In genomic region chr22:21443057-21443734, GRCh38 we compare ENCODE assay signal across 15 cellular contexts. TPM values are rescaled to one million over a fixed set of nuclear protein-coding genes. Genes with fewer than 3 reads are reported as not detected.
DNase-seq lines count a peak whose midpoint lies in the region; ATAC-seq, FAIRE-seq and TF ChIP-seq lines count a peak whose summit lies in the region.
"Had no signal": no experiment of that assay in that cellular context is flagged by ENCODE, and none has a peak within 500 bp of the region (broad histone marks: within the 10 kb centered on the region; RNA-seq: fewer than 3 reads in every experiment).

No MANE protein-coding gene starts in this region.

- H3K79me2 ChIP-seq in H1 (ENCODE audit: control insufficient read depth in 1 of 2, insufficient read depth in 2 of 2, low read length in 2 of 2), result no peaks in the 10 kb centered on the region

- H4K5ac ChIP-seq in H1 (ENCODE audit: insufficient read length, low read depth, low read length), result no peak overlapping the region

- peak overlapping the region; percentile 80 for H2BK5ac ChIP-seq in H1 (ENCODE audit: low read depth, low read length)

- H3K23ac ChIP-seq in H1 (ENCODE audit: insufficient read length), result no peak overlapping the region

- H3K4ac ChIP-seq in H1 (replicated peaks; ENCODE audit: insufficient read length, low read depth, low read length), result no peak overlapping the region

- TF ChIP-seq POLR2A in H1 (IDR thresholded peaks at IDR 0.05; ENCODE audit: control extremely low read depth in 1 of 2, low read depth in 2 of 2, low read length in 2 of 2) (no peak), testis (IDR thresholded peaks at IDR 0.05) (no peak)

- ATAC-seq in foreskin keratinocyte, result no peak
- no peak for ATAC-seq in HG03469 (IDR thresholded peaks at IDR 0.05; ENCODE audit: unreplicated experiment)
- ATAC-seq: stimulated activated memory B cell treated with anti-CD40 and anti-IgM and Interleukin-4, amounts not matched to agents 10 μg/mL and 1 μg/mL and 100 μg/mL, for 72 hours had no signal

- H2BK12ac ChIP-seq in H1 (ENCODE audit: low read depth, low read length), result 0 out of 2 replicates have a peak overlapping the region, but pooled peaks have one; percentile 55

- TF ChIP-seq RAD21 in H1 (IDR thresholded peaks at IDR 0.05 in 1 of 2, conservative IDR thresholded peaks at IDR 0.05 in 1 of 2; ENCODE audit: low read depth in 2 of 2, low read length in 2 of 2), result no peak

- H3K36me3 ChIP-seq in H1 (ENCODE audit: control insufficient read depth in 2 of 4, insufficient read depth in 4 of 4, low read length in 3 of 4), result peaks cover 0 to 21% (median 3%) of the 10 kb centered on the region in 4 experiments; a peak in 5 of 8 replicates
- H3K36me3 ChIP-seq in mesodermal cell (ENCODE audit: control insufficient read depth, insufficient read depth, low read length), result peaks cover 41% of the 10 kb centered on the region
- no peaks in the 10 kb centered on the region for H3K36me3 ChIP-seq in testis (ENCODE audit: low read depth, missing control alignments)

- no peaks in the 10 kb centered on the region for H3K27me3 ChIP-seq in H1 (replicated peaks in 1 of 4; ENCODE audit: control insufficient read depth in 3 of 4, extremely low read depth in 1 of 4, insufficient read depth in 3 of 4, low read length in 3 of 4)
- no peaks in the 10 kb centered on the region for H3K27me3 ChIP-seq in testis
- H3K27me3 ChIP-seq in foreskin keratinocyte, result no peaks in the 10 kb centered on the region

- no peak overlapping the region for H3K9ac ChIP-seq in H1 (replicated peaks in 1 of 4; ENCODE audit: extremely low read depth in 1 of 4, low read depth in 3 of 4, low read length in 3 of 4)

- no peak overlapping the region for H3K14ac ChIP-seq in H1 (ENCODE audit: insufficient read length)

- no peak for FAIRE-seq in H1 (lab: Jason Lieb, UNC)
- FAIRE-seq: G401.6 had no signal

- H3K4me2 ChIP-seq in H1 (ENCODE audit: insufficient read depth in 1 of 2, low read depth in 2 of 2, low read length in 2 of 2), result 0 out of 4 replicates have a peak overlapping the region, but pooled peaks of 1 of the 2 experiments have one; percentile 10

- H3K27ac ChIP-seq in H1 (ENCODE audit: low read depth, low read length) (peak overlapping the region; percentile 19; the same call in 1 of the 2 replicates), mesodermal cell (ENCODE audit: low read depth, low read length, severe bottlenecking) (peak overlapping the region; percentile 23), testis (no peak overlapping the region), foreskin keratinocyte (no peak overlapping the region)
- H3K27ac ChIP-seq: SK-N-MC had no signal

- POLR2A ChIA-PET in H1 (lab: Charles Lee; ENCODE audit: partially characterized antibody), result no interaction called here

- CTCF ChIA-PET in H1 (lab: Charles Lee; ENCODE audit: partially characterized antibody), result no interaction called here

- H2AFZ ChIP-seq in H1 (ENCODE audit: low read length), result no peak overlapping the region

- H3K56ac ChIP-seq in H1 (replicated peaks; ENCODE audit: insufficient read length, low read depth, low read length), result no peak overlapping the region

- H2AK5ac ChIP-seq in H1 (ENCODE audit: low read depth, low read length), result 0 out of 2 replicates have a peak overlapping the region, but pooled peaks have one; percentile 40

- peak; percentile 8 for DNase-seq in activated CD8-positive, alpha-beta memory T cell treated with anti-CD3 and anti-CD28 coated beads, Interleukin-2, amount 50 U/mL, for 4 hours
- DNase-seq in activated CD8-positive, alpha-beta memory T cell treated with anti-CD3 and anti-CD28 coated beads for 24 hours, result no peak
- DNase-seq in H1 (ENCODE audit: low read depth in 1 of 2, low spot score in 2 of 2) (peak in 1 of 2 experiments; percentile 51), testis (peak; percentile 28), NCI-H1105 treated with DMSO at 0.1 percent for 48 hours (lab: John Stamatoyannopoulos, UW) (no peak), foreskin keratinocyte (no peak)
- DNase-seq: amniotic stem cell, cortex of kidney, mesenchymal stem cell, NCI-H1048 had no signal

- peak overlapping the region; percentile 38 for H4K8ac ChIP-seq in H1 (ENCODE audit: extremely low read depth, insufficient read depth, low read length)

- H2BK120ac ChIP-seq in H1 (replicated peaks; ENCODE audit: low read depth, low read length), result peak overlapping the region; percentile 72

- no peak overlapping the region for H2BK15ac ChIP-seq in H1 (ENCODE audit: low read length)

- H3K18ac ChIP-seq in H1 (ENCODE audit: extremely low read depth, low read length), result peak overlapping the region; percentile 60

- H4K20me1 ChIP-seq in H1 (replicated peaks in 1 of 2; ENCODE audit: control insufficient read depth in 1 of 2, insufficient read depth in 2 of 2, low read length in 2 of 2), result peaks cover 2 to 16% of the 10 kb centered on the region in 2 experiments

- intact Hi-C loops in testis (cut with DNase I; ENCODE audit: low total_unique reads), result no loop called here

- WGBS in H1 (ENCODE audit: extremely low coverage in 1 of 2, insufficient coverage in 1 of 2, insufficient read length in 1 of 2, insufficient replicate concordance in 2 of 2, low coverage in 1 of 2, low lambda C conversion rate in 2 of 2, missing lambda C conversion rate in 1 of 2), 2 experiments, result 87% methylated on average over 13 of the region's 13 CpGs; no CpG with 5 or more reads in 1 of the 2 experiments
- 93 to 94% methylated on average over 10 to 11 of the region's 13 CpGs for WGBS in mesodermal cell (ENCODE audit: insufficient coverage in 2 of 2), 2 experiments
- WGBS in testis, 2 donors, result 86 to 92% methylated on average over 10 to 13 of the region's 13 CpGs

- peaks cover 2% of the 10 kb centered on the region; the same call in 1 of the 2 replicates for H3K23me2 ChIP-seq in H1 (ENCODE audit: low read depth, low read length)

- H4K91ac ChIP-seq in H1 (replicated peaks; ENCODE audit: insufficient read length, low read length), result peak overlapping the region; percentile 93

- TF ChIP-seq EP300 in H1 (IDR thresholded peaks at IDR 0.05; ENCODE audit: borderline replicate concordance in 1 of 2, low read depth in 2 of 2, low read length in 2 of 2), result no peak

- H2BK20ac ChIP-seq in H1 (ENCODE audit: low read length), result 0 out of 2 replicates have a peak overlapping the region, but pooled peaks have one; percentile 80

- H3K4me3 ChIP-seq in H1 (ENCODE audit: extremely low read depth in 1 of 4, insufficient read depth in 2 of 4, low read depth in 3 of 4, low read length in 4 of 4) (no peak overlapping the region), mesodermal cell (ENCODE audit: extremely low read depth, insufficient read depth, low read length, poor library complexity, severe bottlenecking) (no peak overlapping the region), testis (no peak overlapping the region)
- H3K4me3 ChIP-seq: SK-N-MC had no signal

- peaks cover 11% of the 10 kb centered on the region for H3K79me1 ChIP-seq in H1 (ENCODE audit: low read depth, low read length)

- H3K4me1 ChIP-seq in H1 (replicated peaks in 1 of 4; ENCODE audit: control insufficient read depth in 3 of 4, insufficient read depth in 4 of 4, low read length in 3 of 4) (peaks cover 3 to 13% (median 8%) of the 10 kb centered on the region in 4 experiments), mesodermal cell (ENCODE audit: control insufficient read depth, insufficient read depth, low read length, poor library complexity, severe bottlenecking) (no peaks in the 10 kb centered on the region), testis (no peaks in the 10 kb centered on the region), foreskin keratinocyte (no peaks in the 10 kb centered on the region)

- no peak for TF ChIP-seq CTCF in H1 (IDR thresholded peaks at IDR 0.05; ENCODE audit: control extremely low read depth in 1 of 3, insufficient read depth in 1 of 3, low read depth in 1 of 3, low read length in 3 of 3)
- TF ChIP-seq CTCF in testis (IDR thresholded peaks at IDR 0.05), result no peak
- no peak for TF ChIP-seq CTCF in foreskin keratinocyte (conservative IDR thresholded peaks at IDR 0.05)

- H3K9me3 ChIP-seq in H1 (ENCODE audit: insufficient read depth in 2 of 2, low read depth in 1 of 2, low read length in 1 of 2) (no peaks in the 10 kb centered on the region), mesodermal cell (ENCODE audit: control insufficient read depth, low read length) (no peaks in the 10 kb centered on the region), testis (no peaks in the 10 kb centered on the region)

RNA-seq across cellular contexts. Expression of gene TMEM191C, which starts 24.0 kb away (rescaled TPM):
- total RNA-seq in H1 (2021; fragmentation: NEBNext Ultra II Directional; extraction: Animal tissue kit (Norgen Biotek cat#: 25700)), result 0.74 and 1.3 TPM in 2 replicates
- polyA plus RNA-seq in H1 (2011; rRNA removed), result 2.6 and 3.4 TPM in 2 replicates
- polyA plus RNA-seq in H1 (2011; cell fraction: cytosol; rRNA removed), result 2.2 TPM
- 6.1 TPM for polyA plus RNA-seq in H1 (2011; cell fraction: nucleus; rRNA removed)
- 1.1 to 3.4 TPM (median 2.3 TPM) in 4 replicates for polyA plus RNA-seq in H1 (2012, experiment 1 of 2)
- 0.56 TPM for polyA plus RNA-seq in H1 (2012, experiment 2 of 2)
- 1.4 TPM for polyA plus RNA-seq in H1 (2013, experiment 1 of 2)
- polyA plus RNA-seq in H1 (2013, experiment 2 of 2), result 1.7 TPM
- 0.24 and 0.54 TPM in 2 replicates for polyA minus RNA-seq in H1 (2011; rRNA and poly(A)+ RNA removed)
- polyA minus RNA-seq in H1 (2011; cell fraction: cytosol; rRNA and poly(A)+ RNA removed), result 1.2 TPM
- polyA minus RNA-seq in H1 (2011; cell fraction: nucleus; rRNA and poly(A)+ RNA removed), result 2.0 TPM
- 2.2 TPM for polyA plus RNA-seq in mesodermal cell (2013, experiment 1 of 2)
- 0.56 TPM for polyA plus RNA-seq in mesodermal cell (2013, experiment 2 of 2)
- 10 to 100 TPM; 54.4 to 78.2 TPM for total RNA-seq in testis
- 35.3 TPM for polyA plus RNA-seq in testis (ENCODE audit: insufficient read depth, low read depth, low replicate concordance)
- total RNA-seq in foreskin keratinocyte, result 0.46 and 1.2 TPM in 2 replicates
- polyA plus RNA-seq in foreskin keratinocyte, result 1.2 and 1.3 TPM in 2 replicates

RNA-seq across cellular contexts. Expression of gene HIC2, which starts 26.0 kb away (rescaled TPM):
- total RNA-seq in H1 (2021; fragmentation: NEBNext Ultra II Directional; extraction: Animal tissue kit (Norgen Biotek cat#: 25700)), result 21.9 and 23.3 TPM in 2 replicates
- polyA plus RNA-seq in H1 (2011; rRNA removed) (8.0 and 12.0 TPM in 2 replicates), testis (ENCODE audit: insufficient read depth, low read depth, low replicate concordance) (11.1 TPM), foreskin keratinocyte (0.88 and 1.0 TPM in 2 replicates)
- 8.8 TPM for polyA plus RNA-seq in H1 (2011; cell fraction: cytosol; rRNA removed)
- 14.4 TPM for polyA plus RNA-seq in H1 (2011; cell fraction: nucleus; rRNA removed)
- 12.4 to 17.0 TPM (median 15.4 TPM) in 4 replicates for polyA plus RNA-seq in H1 (2012, experiment 1 of 2)
- 13.4 TPM for polyA plus RNA-seq in H1 (2012, experiment 2 of 2)
- 9.8 TPM for polyA plus RNA-seq in H1 (2013, experiment 1 of 2)
- 9.6 TPM for polyA plus RNA-seq in H1 (2013, experiment 2 of 2)
- 11.9 and 12.6 TPM in 2 replicates for polyA minus RNA-seq in H1 (2011; rRNA and poly(A)+ RNA removed)
- polyA minus RNA-seq in H1 (2011; cell fraction: cytosol; rRNA and poly(A)+ RNA removed), result 11.9 TPM
- polyA minus RNA-seq in H1 (2011; cell fraction: nucleus; rRNA and poly(A)+ RNA removed), result 11.4 TPM
- 16.8 TPM for polyA plus RNA-seq in mesodermal cell (2013, experiment 1 of 2)
- 15.1 TPM for polyA plus RNA-seq in mesodermal cell (2013, experiment 2 of 2)
- total RNA-seq in testis (10 to 100 TPM; 24.0 to 24.4 TPM), foreskin keratinocyte (2.9 and 3.2 TPM in 2 replicates)

RNA-seq across cellular contexts. Expression of gene RIMBP3B, which starts 59.6 kb away (rescaled TPM):
- total RNA-seq in H1 (2021; fragmentation: NEBNext Ultra II Directional; extraction: Animal tissue kit (Norgen Biotek cat#: 25700)), result 0.19 and 0.21 TPM in 2 replicates
- 0.02 TPM in 1 of 2 replicates, not detected in the other for polyA plus RNA-seq in H1 (2011; rRNA removed)
- polyA plus RNA-seq in H1 (2011; cell fraction: cytosol; rRNA removed), result not detected
- not detected for polyA plus RNA-seq in H1 (2011; cell fraction: nucleus; rRNA removed)
- polyA plus RNA-seq in H1 (2012, experiment 1 of 2), result 0.04 to 0.05 TPM in 2 of 4 replicates, not detected in the others
- polyA plus RNA-seq in H1 (2012, experiment 2 of 2), result not detected
- polyA plus RNA-seq in H1 (2013, experiment 1 of 2), result 0.02 TPM
- 0.02 TPM for polyA plus RNA-seq in H1 (2013, experiment 2 of 2)
- polyA minus RNA-seq in H1 (2011; rRNA and poly(A)+ RNA removed), result 0.10 TPM in 1 of 2 replicates, not detected in the other
- not detected for polyA minus RNA-seq in H1 (2011; cell fraction: cytosol; rRNA and poly(A)+ RNA removed)
- polyA minus RNA-seq in H1 (2011; cell fraction: nucleus; rRNA and poly(A)+ RNA removed), result not detected
- polyA plus RNA-seq in mesodermal cell (2013, experiment 1 of 2), result 0.07 TPM
- 0.25 TPM for polyA plus RNA-seq in mesodermal cell (2013, experiment 2 of 2)
- total RNA-seq in testis, result 10 to 100 TPM; 12.1 to 16.9 TPM
- 32.9 TPM for polyA plus RNA-seq in testis (ENCODE audit: insufficient read depth, low read depth, low replicate concordance)
- 0.14 TPM in 1 of 2 replicates, not detected in the other for total RNA-seq in foreskin keratinocyte
- polyA plus RNA-seq in foreskin keratinocyte, result 0.01 and 0.03 TPM in 2 replicates

Comparison
In these comparisons a context has a peak if more than half of its experiments do, and no peak if none do; other contexts are left out.
1. DNase-seq: peak in activated CD8-positive, alpha-beta memory T cell treated with anti-CD3 and anti-CD28 coated beads, Interleukin-2, amount 50 U/mL, for 4 hours (single experiment) and testis (single experiment); none in activated CD8-positive, alpha-beta memory T cell treated with anti-CD3 and anti-CD28 coated beads for 24 hours (single experiment), NCI-H1105 treated with DMSO at 0.1 percent for 48 hours (single experiment) and foreskin keratinocyte (0 of 2).
2. H3K27ac ChIP-seq: peak in H1 (single experiment) and mesodermal cell (single experiment); none in testis (0 of 2) and foreskin keratinocyte (single experiment).
3. RNA of gene TMEM191C, which starts 24.0 kb away (total RNA-seq): 54.4 to 78.2 TPM in testis; 0.74 to 1.3 TPM in H1 and 0.46 to 1.2 TPM in foreskin keratinocyte; every median in the first group is over 10 times any median in the second.
4. RNA of gene RIMBP3B, which starts 59.6 kb away (total RNA-seq): 12.1 to 16.9 TPM in testis; 0.19 to 0.21 TPM in H1 and 0.14 TPM in foreskin keratinocyte; every median in the first group is over 10 times any median in the second.